8 cellular contexts compared by ENCODE assay signal in genomic region chr9:19409406-19410194, GRCh38. TPM values are rescaled to one million over a fixed set of nuclear protein-coding genes. Genes with fewer than 3 reads are reported as not detected.
A peak's percentile ranks its signal among the peaks of the same experiment; 100 is the strongest.
DNase-seq lines count a peak whose midpoint lies in the region; ATAC-seq and TF ChIP-seq lines count a peak whose summit lies in the region.

No MANE protein-coding gene starts in this region.

- DNase-seq in CD1c-positive myeloid dendritic cell (ENCODE audit: extremely low spot score) (peak; percentile 21), GDM1 (lab: John Stamatoyannopoulos, UW) (no peak)
- peak in 2 of 10 donors; percentile 3 to 11 for DNase-seq in naive thymus-derived CD8-positive, alpha-beta T cell

- no peaks in the 10 kb centered on the region for H3K9me3 Mint-ChIP-seq in naive thymus-derived CD8-positive, alpha-beta T cell

- peak overlapping the region in 9 of 10 donors; percentile 71 to 91 (median 84) for H3K27ac Mint-ChIP-seq in naive thymus-derived CD8-positive, alpha-beta T cell

- H3K36me3 ChIP-seq in KOPT-K1 (ENCODE audit: insufficient read depth, low read length), result no peaks in the 10 kb centered on the region

- H3K4me1 Mint-ChIP-seq in naive thymus-derived CD8-positive, alpha-beta T cell, result peaks cover 9 to 23% (median 16%) of the 10 kb centered on the region in 4 donors

- H3K27ac ChIP-seq in KOPT-K1 (ENCODE audit: low read depth, low read length, poor library complexity, severe bottlenecking), result peak overlapping the region; percentile 71
- H3K27ac ChIP-seq in VCaP, result peak overlapping the region; percentile 98

- peaks cover 0 to 13% (median 0%) of the 10 kb centered on the region in 3 donors for H3K36me3 Mint-ChIP-seq in naive thymus-derived CD8-positive, alpha-beta T cell

- H3K4me3 Mint-ChIP-seq in naive thymus-derived CD8-positive, alpha-beta T cell, result peak overlapping the region; percentile 90 to 96 (median 94)

- POLR2A ChIA-PET in naive thymus-derived CD8-positive, alpha-beta T cell (lab: Charles Lee), result interaction anchor here (0.9 to 5.2 kb wide), 4 partner anchors 30 to 361 kb away, joined by 3 to 32 read pairs (median 4); partner anchors contain the start of genes RPS6 and RRAGA

- peak; percentile 20 for ATAC-seq in GM19463 (IDR thresholded peaks at IDR 0.05; ENCODE audit: unreplicated experiment)
- ATAC-seq in esophagus mucosa, result peak; percentile 7
- ATAC-seq in naive thymus-derived CD8-positive, alpha-beta T cell, result no peak
- no peak for ATAC-seq in HG03520 (IDR thresholded peaks at IDR 0.05; ENCODE audit: unreplicated experiment)

- no peaks in the 10 kb centered on the region for H3K27me3 Mint-ChIP-seq in naive thymus-derived CD8-positive, alpha-beta T cell

- no peaks in the 10 kb centered on the region for H3K9me3 ChIP-seq in KOPT-K1 (ENCODE audit: insufficient read depth, low read length, poor library complexity, severe bottlenecking)

- 0 out of 2 replicates have a peak, but pooled peaks have one; percentile 2 for TF ChIP-seq CTCF in VCaP (conservative IDR thresholded peaks at IDR 0.05)

RNA-seq across cellular contexts. Expression of gene ACER2, which starts 0.8 kb away (rescaled TPM):
- total RNA-seq in esophagus mucosa, result 3.1 TPM
- total RNA-seq in naive thymus-derived CD8-positive, alpha-beta T cell, result 1 to 10 TPM; 4.5 to 5.5 TPM
- 1 to 10 TPM in 1 of 3 donors, under 1 TPM in 2; 0.51 to 1.2 (median 0.80) TPM for polyA plus RNA-seq in naive thymus-derived CD8-positive, alpha-beta T cell

RNA-seq across cellular contexts. Expression of gene RPS6, which starts 29.6 kb away (rescaled TPM):
- 2,212 TPM for total RNA-seq in esophagus mucosa
- total RNA-seq in naive thymus-derived CD8-positive, alpha-beta T cell, result 1,000 to 10,000 TPM; 4,259 to 4,314 TPM
- 1,000 to 10,000 TPM; 3,702 to 4,381 (median 4,381) TPM for polyA plus RNA-seq in naive thymus-derived CD8-positive, alpha-beta T cell

Comparison
In these comparisons a context has a peak if more than half of its experiments do, and no peak if none do; other contexts are left out.
1. ATAC-seq: peak in GM19463 (single experiment) and esophagus mucosa (single experiment); none in naive thymus-derived CD8-positive, alpha-beta T cell (0 of 2) and HG03520 (single experiment).